Comparison of ENCODE assay signal across 10 cellular contexts in the genomic region with DNA sequence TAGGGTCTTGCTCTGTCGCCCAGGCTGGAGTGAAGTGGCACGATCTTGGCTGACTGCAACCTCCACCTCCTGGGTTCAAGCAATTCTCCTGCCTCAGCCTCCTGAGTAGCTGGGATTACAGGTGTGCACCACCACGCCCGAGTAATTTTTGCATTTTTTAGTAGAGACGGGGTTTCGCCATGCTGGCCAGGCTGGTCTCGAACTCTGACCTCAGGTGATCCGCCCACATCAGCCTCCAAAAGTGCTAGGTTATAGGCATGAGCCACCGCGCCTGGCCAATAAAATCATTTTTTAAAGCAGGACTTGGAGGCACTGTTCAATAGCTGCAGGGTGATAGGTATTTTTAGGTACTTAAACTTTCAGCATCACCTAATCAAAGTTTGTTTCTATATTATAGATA. TPM values are rescaled to one million over a fixed set of nuclear protein-coding genes. Genes with fewer than 3 reads are reported as not detected.
DNase-seq lines count a peak whose midpoint lies in the region; ATAC-seq and TF ChIP-seq lines count a peak whose summit lies in the region.
"Not testable (repeated sequence)": the region's sequence is repeated elsewhere in the genome, so short reads cannot be mapped to it uniquely, and the experiment has no call there.
"Had no signal": no experiment of that assay in that cellular context is flagged by ENCODE, and none has a peak within 500 bp of the region (broad histone marks: within the 10 kb centered on the region; RNA-seq: fewer than 3 reads in every experiment).

No MANE protein-coding gene starts in this region.

- not testable (repeated sequence) for H3K27me3 Mint-ChIP-seq in CD8-positive, alpha-beta T cell (ENCODE audit: low read depth); WTC11 (ENCODE audit: low read depth); MCF 10A (ENCODE audit: insufficient read depth, unreplicated experiment); neural crest cell (ENCODE audit: low read depth)

- H3K9me2 ChIP-seq in Karpas-422 (replicated peaks; ENCODE audit: insufficient read depth, low read length), result not testable (repeated sequence)

- H3K27ac ChIP-seq in CD8-positive, alpha-beta T cell (ENCODE audit: low read depth, low read length); Karpas-422 (ENCODE audit: low read length); right cardiac atrium (ENCODE audit: low read length): not testable (repeated sequence)
- peak overlapping the region in 3 of 4 donors; percentile 91 to 94 (median 94) for H3K27ac ChIP-seq in upper lobe of left lung

- CTCF ChIA-PET in CD8-positive, alpha-beta T cell (lab: Charles Lee); WTC11 (lab: Charles Lee): not testable (repeated sequence)
- CTCF ChIA-PET in MCF 10A (lab: Yijun Ruan, JAX), result interaction anchor here (0.6 to 1.2 kb wide), 2 partner anchors 12 to 709 kb away, joined by 3 to 4 read pairs; no protein-coding TSS in a partner anchor

- TF ChIP-seq EP300 in upper lobe of left lung (IDR thresholded peaks at IDR 0.05), result not testable (repeated sequence)

- POLR2A ChIA-PET in CD8-positive, alpha-beta T cell (lab: Charles Lee); WTC11 (lab: Charles Lee): not testable (repeated sequence)
- POLR2A ChIA-PET in MCF 10A (lab: Yijun Ruan, JAX), result interaction anchor here (0.6 to 4.6 kb wide), 3 partner anchors 179 to 215 kb away, joined by 3 to 59 read pairs (median 31); a partner anchor contains a TSS

- intact Hi-C loops in CD8-positive, alpha-beta T cell (cut with DNase I, micrococcal nuclease), result loop anchor here (2.0 to 10.0 kb wide), 7 partner anchors 419 to 1869 kb away; a partner anchor contains a TSS
- intact Hi-C loops in MCF 10A (cut with micrococcal nuclease), result loop anchor here (10.0 kb wide), 2 partner anchors 153 to 183 kb away; a partner anchor contains a TSS
- intact Hi-C loops in right cardiac atrium (cut with DNase I), result loop anchor here in 2 of 4 donors (10.0 kb wide), 1 partner anchor 73 kb away; no protein-coding TSS in a partner anchor

- H3K4me1 ChIP-seq in CD8-positive, alpha-beta T cell (ENCODE audit: insufficient read depth, low read length), result peaks cover 20% of the 10 kb centered on the region
- peaks cover 20% of the 10 kb centered on the region for H3K4me1 ChIP-seq in Karpas-422 (ENCODE audit: low read length)
- H3K4me1 ChIP-seq in right cardiac atrium (ENCODE audit: control insufficient read depth, insufficient read depth, low read length), result not testable (repeated sequence)
- H3K4me1 ChIP-seq in upper lobe of left lung, result peaks cover 14 to 29% (median 17%) of the 10 kb centered on the region in 4 donors

- not testable (repeated sequence) for H4K20me1 ChIP-seq in Karpas-422 (ENCODE audit: insufficient read depth, low read depth, low read length)

- not testable (repeated sequence) for H3K9me3 Mint-ChIP-seq in CD8-positive, alpha-beta T cell; WTC11; MCF 10A (ENCODE audit: unreplicated experiment); neural crest cell

- TF ChIP-seq CTCF in CD8-positive, alpha-beta T cell (IDR thresholded peaks at IDR 0.05); WTC11 (IDR thresholded peaks at IDR 0.05); MCF 10A (IDR thresholded peaks at IDR 0.05; ENCODE audit: unreplicated experiment); neural crest cell (conservative IDR thresholded peaks at IDR 0.05); upper lobe of left lung (IDR thresholded peaks at IDR 0.05): not testable (repeated sequence)

- H3K9me3 ChIP-seq in CD8-positive, alpha-beta T cell (ENCODE audit: low read length); Karpas-422 (ENCODE audit: low read length); right cardiac atrium (ENCODE audit: control insufficient read depth, low read length); upper lobe of left lung: not testable (repeated sequence)

- H3K4me2 ChIP-seq in Karpas-422 (ENCODE audit: low read depth, low read length, poor library complexity, severe bottlenecking), result peak overlapping the region; percentile 98

- 97% methylated on average over 10 of the region's 10 CpGs for WGBS in right cardiac atrium
- 94 to 97% methylated on average over 10 of the region's 10 CpGs for WGBS in upper lobe of left lung, 2 donors

- H3K36me3 ChIP-seq in CD8-positive, alpha-beta T cell (ENCODE audit: insufficient read depth, low read length), result not testable (repeated sequence)
- H3K36me3 ChIP-seq in Karpas-422 (ENCODE audit: insufficient read depth, low read length), result peaks cover 18% of the 10 kb centered on the region; the same call in 1 of the 2 replicates
- H3K36me3 ChIP-seq in upper lobe of left lung, result peaks cover 0 to 18% (median 12%) of the 10 kb centered on the region in 4 donors

- peaks cover 18% of the 10 kb centered on the region for H3K36me3 Mint-ChIP-seq in CD8-positive, alpha-beta T cell
- H3K36me3 Mint-ChIP-seq in WTC11 (peaks cover 14% of the 10 kb centered on the region), MCF 10A (ENCODE audit: insufficient read depth, unreplicated experiment) (peaks cover 30% of the 10 kb centered on the region)
- not testable (repeated sequence) for H3K36me3 Mint-ChIP-seq in neural crest cell (ENCODE audit: low read depth)

- peak overlapping the region; percentile 18 for H3K27ac Mint-ChIP-seq in CD8-positive, alpha-beta T cell
- not testable (repeated sequence) for H3K27ac Mint-ChIP-seq in WTC11; MCF 10A (ENCODE audit: low read depth, unreplicated experiment); neural crest cell (ENCODE audit: unreplicated experiment)

- H2AFZ ChIP-seq in Karpas-422 (ENCODE audit: low read length), result not testable (repeated sequence)

- ATAC-seq in CD8-positive, alpha-beta T cell; WTC11; right cardiac atrium; upper lobe of left lung (ENCODE audit: low FRiP score in 2 of 2): not testable (repeated sequence)

- H3K4me3 ChIP-seq in CD8-positive, alpha-beta T cell (ENCODE audit: low read depth, low read length); right cardiac atrium (ENCODE audit: low read length); upper lobe of left lung: not testable (repeated sequence)
- 0 out of 2 replicates have a peak overlapping the region, but pooled peaks have one; percentile 95 for H3K4me3 ChIP-seq in Karpas-422 (ENCODE audit: low read length)

- H3K9ac ChIP-seq in Karpas-422 (ENCODE audit: low read length), result not testable (repeated sequence)

- BruUV-seq in MCF 10A (replicated peaks; lab: Mats Ljungman, UMichigan), result not testable (repeated sequence)

- not testable (repeated sequence) for DNase-seq in CD8-positive, alpha-beta T cell; Karpas-422; WTC11 (ENCODE audit: low spot score); MCF 10A (ENCODE audit: unreplicated experiment); neural crest cell (ENCODE audit: low read depth, low spot score); upper lobe of left lung
- DNase-seq in right cardiac atrium, result peak in 2 of 3 donors; percentile 44 to 51

- not testable (repeated sequence) for H3K27me3 ChIP-seq in CD8-positive, alpha-beta T cell (ENCODE audit: insufficient read depth, low read length); Karpas-422 (ENCODE audit: low read length); right cardiac atrium (ENCODE audit: control insufficient read depth, insufficient read depth); upper lobe of left lung

- H3K79me2 ChIP-seq in Karpas-422 (ENCODE audit: low read length), result peaks cover 23% of the 10 kb centered on the region

- H3K4me1 Mint-ChIP-seq in CD8-positive, alpha-beta T cell (ENCODE audit: low read depth), result peaks cover 30% of the 10 kb centered on the region
- peaks cover 20% of the 10 kb centered on the region for H3K4me1 Mint-ChIP-seq in WTC11
- not testable (repeated sequence) for H3K4me1 Mint-ChIP-seq in MCF 10A (ENCODE audit: insufficient read depth, unreplicated experiment)
- peaks cover 26% of the 10 kb centered on the region for H3K4me1 Mint-ChIP-seq in neural crest cell

- TF ChIP-seq POLR2A in upper lobe of left lung (IDR thresholded peaks at IDR 0.05), result not testable (repeated sequence)

- not testable (repeated sequence) for H3K4me3 Mint-ChIP-seq in CD8-positive, alpha-beta T cell
- H3K4me3 Mint-ChIP-seq in WTC11, result 0 out of 2 replicates have a peak overlapping the region, but pooled peaks have one; percentile 12
- peak overlapping the region; percentile 79 for H3K4me3 Mint-ChIP-seq in MCF 10A (ENCODE audit: unreplicated experiment)
- H3K4me3 Mint-ChIP-seq in neural crest cell, result peak overlapping the region; percentile 34

RNA-seq across cellular contexts. Expression of a gene that starts 1.0 kb away (rescaled TPM):
- total RNA-seq in CD8-positive, alpha-beta T cell, result 10 to 100 TPM; 22.4 to 23.2 TPM
- 54.3 and 108 TPM in 2 replicates for total RNA-seq in Karpas-422 (2014; rRNA removed; shearing (Covaris generic); ENCODE audit: low replicate concordance)
- total RNA-seq in WTC11 (2021) (49.7 to 56.0 TPM (median 50.3 TPM) in 3 replicates), MCF 10A (2022) (47.9 and 55.4 TPM in 2 replicates), right cardiac atrium (100 to 1,000 TPM; 108 to 138 (median 132) TPM), neural crest cell (27.5 and 27.7 TPM in 2 replicates), upper lobe of left lung (10 to 100 TPM; 32.3 to 60.8 (median 51.8) TPM)
- 622 TPM for polyA plus RNA-seq in right cardiac atrium

RNA-seq across cellular contexts. Expression of a gene that starts 17.8 kb away (rescaled TPM):
- total RNA-seq in CD8-positive, alpha-beta T cell, result 1 to 10 TPM; 1.0 to 2.1 TPM
- total RNA-seq in Karpas-422 (2014; rRNA removed; shearing (Covaris generic); ENCODE audit: low replicate concordance), result 0.32 and 1.0 TPM in 2 replicates
- total RNA-seq in WTC11 (2021) (0.48 to 0.64 TPM (median 0.53 TPM) in 3 replicates), MCF 10A (2022) (0.91 and 0.93 TPM in 2 replicates), right cardiac atrium (100 to 1,000 TPM; 348 to 827 (median 453) TPM), neural crest cell (2.8 and 3.8 TPM in 2 replicates), upper lobe of left lung (1 to 10 TPM; 2.0 to 5.2 (median 2.2) TPM)
- 504 TPM for polyA plus RNA-seq in right cardiac atrium

RNA-seq across cellular contexts. Expression of a gene that starts 24.6 kb away (rescaled TPM):
- not detected for total RNA-seq in CD8-positive, alpha-beta T cell
- not detected in 2 replicates for total RNA-seq in Karpas-422 (2014; rRNA removed; shearing (Covaris generic); ENCODE audit: low replicate concordance)
- total RNA-seq in WTC11 (2021) (2.2 to 3.5 TPM (median 3.3 TPM) in 3 replicates), MCF 10A (2022) (not detected in 2 replicates), right cardiac atrium (1 to 10 TPM in 3 of 4 donors, under 1 TPM in 1; 0.80 to 1.7 (median 1.3) TPM), neural crest cell (7.0 TPM in 2 replicates), upper lobe of left lung (10 to 100 TPM in 2 of 6 donors, 1 to 10 TPM in 4; 2.3 to 47.8 (median 6.6) TPM)
- polyA plus RNA-seq in right cardiac atrium, result 0.50 TPM
- total RNA-seq: HFFc6, OCI-LY7 had no signal
- polyA plus RNA-seq: IgD-negative memory B cell had no signal

Comparison
In these comparisons a context has a peak if more than half of its experiments do, and no peak if none do; other contexts are left out.
1. RNA of a gene that starts 17.8 kb away (total RNA-seq): 348 to 827 TPM in right cardiac atrium; 2.8 to 3.8 TPM in neural crest cell, 2.0 to 5.2 TPM in upper lobe of left lung, 1.0 to 2.1 TPM in CD8-positive, alpha-beta T cell, 0.32 to 1.0 TPM in Karpas-422, 0.91 to 0.93 TPM in MCF 10A and 0.48 to 0.64 TPM in WTC11; every median in the first group is over 10 times any median in the second.